In the genomic region with DNA sequence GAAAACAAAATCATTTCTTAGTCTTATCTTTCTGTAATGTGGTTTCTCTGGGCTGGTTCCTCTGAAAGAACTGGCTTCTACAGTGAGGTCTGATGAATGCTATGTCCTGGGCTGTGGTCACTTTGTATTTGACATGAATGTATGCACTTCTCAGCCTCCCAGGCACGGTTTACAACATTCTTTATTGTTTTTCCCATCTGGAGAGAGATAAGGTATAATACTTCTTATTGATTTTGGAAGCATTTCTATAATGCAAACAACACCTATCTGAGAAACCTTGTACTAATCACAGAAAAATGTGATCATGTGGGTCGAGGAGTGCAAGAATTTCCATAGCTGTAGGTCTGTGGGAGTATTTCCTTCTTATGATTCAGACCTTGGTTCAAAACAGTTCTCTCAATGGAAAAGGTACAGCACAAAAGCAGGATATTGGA, we compare ENCODE assay signal across 11 cellular contexts. TPM values are rescaled to one million over a fixed set of nuclear protein-coding genes. Genes with fewer than 3 reads are reported as not detected.
A peak's percentile ranks its signal among the peaks of the same experiment; 100 is the strongest.
DNase-seq lines count a peak whose midpoint lies in the region; ATAC-seq and TF ChIP-seq lines count a peak whose summit lies in the region.
"Had no signal": no experiment of that assay in that cellular context is flagged by ENCODE, and none has a peak within 500 bp of the region (broad histone marks: within the 10 kb centered on the region; RNA-seq: fewer than 3 reads in every experiment).

No MANE protein-coding gene starts in this region.

- peak overlapping the region; percentile 40 for H3K27ac Mint-ChIP-seq in progenitor cell of endocrine pancreas
- H3K27ac Mint-ChIP-seq in activated T-helper 1 cell treated with anti-CD3 and anti-CD28 coated beads, Interleukin-12 subunit alpha, Interleukin-12 subunit beta, Interleukin-2, Interleukin-4 antibody, amounts not matched to agents 30 ng/mL and 10 ng/mL and 1 ng/mL, durations not matched to agents 14 hours and 24 hours and 36 hours: no peak overlapping the region
- no peak overlapping the region for H3K27ac Mint-ChIP-seq in activated CD8-positive, alpha-beta T cell treated with anti-CD3 and anti-CD28 coated beads, Interleukin-2, amount 10 ng/mL, durations not matched to agents 7 days and 5 days
- H3K27ac Mint-ChIP-seq: CD8-positive, alpha-beta T cell had no signal

- TF ChIP-seq CTCF in RWPE1 (conservative IDR thresholded peaks at IDR 0.05; ENCODE audit: low read depth) (no peak), progenitor cell of endocrine pancreas (IDR thresholded peaks at IDR 0.05; ENCODE audit: unreplicated experiment) (no peak)

- peaks cover 10% of the 10 kb centered on the region for H3K9me3 Mint-ChIP-seq in progenitor cell of endocrine pancreas (ENCODE audit: low read depth)
- H3K9me3 Mint-ChIP-seq in activated T-helper 1 cell treated with anti-CD3 and anti-CD28 coated beads, Interleukin-12 subunit alpha, Interleukin-12 subunit beta, Interleukin-2, Interleukin-4 antibody, amounts not matched to agents 30 ng/mL and 10 ng/mL and 1 ng/mL, durations not matched to agents 14 hours and 24 hours and 36 hours: no peaks in the 10 kb centered on the region
- no peaks in the 10 kb centered on the region for H3K9me3 Mint-ChIP-seq in activated CD8-positive, alpha-beta T cell treated with anti-CD3 and anti-CD28 coated beads, Interleukin-2, amount 10 ng/mL, durations not matched to agents 7 days and 5 days (ENCODE audit: insufficient read depth)
- H3K9me3 Mint-ChIP-seq: CD8-positive, alpha-beta T cell had no signal

- CTCF ChIA-PET in RWPE1 (lab: Yijun Ruan, JAX): interaction anchor here (1.1 kb wide), 1 partner anchor 63 kb away, joined by 8 read pairs; no protein-coding TSS in a partner anchor
- CTCF ChIA-PET in activated CD8-positive, alpha-beta T cell treated with anti-CD3 and anti-CD28 coated beads, Interleukin-2, amount 10 ng/mL, durations not matched to agents 7 days and 5 days (lab: Charles Lee): no interaction called here

- intact Hi-C loops in activated T-helper 1 cell treated with anti-CD3 and anti-CD28 coated beads, Interleukin-12 subunit alpha, Interleukin-12 subunit beta, Interleukin-2, Interleukin-4 antibody, amounts not matched to agents 30 ng/mL and 10 ng/mL and 1 ng/mL, durations not matched to agents 14 hours and 24 hours and 36 hours (cut with micrococcal nuclease): no loop called here

- POLR2A ChIA-PET in RWPE1 (lab: Yijun Ruan, JAX; ENCODE audit: low non-redundant PET): no interaction called here
- POLR2A ChIA-PET in activated CD8-positive, alpha-beta T cell treated with anti-CD3 and anti-CD28 coated beads, Interleukin-2, amount 10 ng/mL, durations not matched to agents 7 days and 5 days (lab: Charles Lee): no interaction called here

- no peaks in the 10 kb centered on the region for H3K27me3 Mint-ChIP-seq in progenitor cell of endocrine pancreas
- H3K27me3 Mint-ChIP-seq in activated T-helper 1 cell treated with anti-CD3 and anti-CD28 coated beads, Interleukin-12 subunit alpha, Interleukin-12 subunit beta, Interleukin-2, Interleukin-4 antibody, amounts not matched to agents 30 ng/mL and 10 ng/mL and 1 ng/mL, durations not matched to agents 14 hours and 24 hours and 36 hours (ENCODE audit: insufficient read depth): no peaks in the 10 kb centered on the region
- H3K27me3 Mint-ChIP-seq in activated CD8-positive, alpha-beta T cell treated with anti-CD3 and anti-CD28 coated beads, Interleukin-2, amount 10 ng/mL, durations not matched to agents 7 days and 5 days (ENCODE audit: low read depth): no peaks in the 10 kb centered on the region

- peak; percentile 23 for ATAC-seq in esophagus mucosa
- no peak for ATAC-seq in HG03097 (IDR thresholded peaks at IDR 0.05; ENCODE audit: low FRiP score, unreplicated experiment)
- no peak for ATAC-seq in activated CD8-positive, alpha-beta T cell treated with anti-CD3 and anti-CD28 coated beads, Interleukin-2, amount 10 ng/mL, durations not matched to agents 7 days and 5 days
- ATAC-seq: CD8-positive, alpha-beta T cell had no signal

- H3K27ac ChIP-seq in RWPE1: no peak overlapping the region

- DNase-seq in Daoy (ENCODE audit: low read depth): peak; percentile 97
- DNase-seq in RWPE1 (ENCODE audit: low spot score): peak; percentile 83
- no peak for DNase-seq in progenitor cell of endocrine pancreas (ENCODE audit: low spot score, unreplicated experiment)
- no peak for DNase-seq in activated naive CD4-positive, alpha-beta T cell treated with Interleukin-2 at 50 U/mL for 16 hours
- no peak for DNase-seq in activated T-helper 1 cell treated with anti-CD3 and anti-CD28 coated beads, Interleukin-12 subunit alpha, Interleukin-12 subunit beta, Interleukin-2, Interleukin-4 antibody, amounts not matched to agents 30 ng/mL and 10 ng/mL and 1 ng/mL, durations not matched to agents 14 hours and 24 hours and 36 hours (ENCODE audit: low spot score)
- DNase-seq in activated CD8-positive, alpha-beta T cell treated with anti-CD3 and anti-CD28 coated beads, Interleukin-2, amount 10 ng/mL, durations not matched to agents 7 days and 5 days: no peak
- DNase-seq: CD8-positive, alpha-beta T cell; MM.1S; occipital lobe had no signal

- peaks cover 14% of the 10 kb centered on the region for H3K4me1 Mint-ChIP-seq in progenitor cell of endocrine pancreas (ENCODE audit: low read depth)
- H3K4me1 Mint-ChIP-seq in activated T-helper 1 cell treated with anti-CD3 and anti-CD28 coated beads, Interleukin-12 subunit alpha, Interleukin-12 subunit beta, Interleukin-2, Interleukin-4 antibody, amounts not matched to agents 30 ng/mL and 10 ng/mL and 1 ng/mL, durations not matched to agents 14 hours and 24 hours and 36 hours (ENCODE audit: low read depth): no peaks in the 10 kb centered on the region
- H3K4me1 Mint-ChIP-seq in activated CD8-positive, alpha-beta T cell treated with anti-CD3 and anti-CD28 coated beads, Interleukin-2, amount 10 ng/mL, durations not matched to agents 7 days and 5 days (ENCODE audit: low read depth): no peaks in the 10 kb centered on the region

- no peak overlapping the region for H3K4me3 Mint-ChIP-seq in progenitor cell of endocrine pancreas (ENCODE audit: low read depth)
- H3K4me3 Mint-ChIP-seq in activated T-helper 1 cell treated with anti-CD3 and anti-CD28 coated beads, Interleukin-12 subunit alpha, Interleukin-12 subunit beta, Interleukin-2, Interleukin-4 antibody, amounts not matched to agents 30 ng/mL and 10 ng/mL and 1 ng/mL, durations not matched to agents 14 hours and 24 hours and 36 hours: no peak overlapping the region
- no peak overlapping the region for H3K4me3 Mint-ChIP-seq in activated CD8-positive, alpha-beta T cell treated with anti-CD3 and anti-CD28 coated beads, Interleukin-2, amount 10 ng/mL, durations not matched to agents 7 days and 5 days
- H3K4me3 Mint-ChIP-seq: CD8-positive, alpha-beta T cell had no signal

- no peaks in the 10 kb centered on the region for H3K36me3 Mint-ChIP-seq in progenitor cell of endocrine pancreas (ENCODE audit: insufficient read depth)
- no peaks in the 10 kb centered on the region for H3K36me3 Mint-ChIP-seq in activated T-helper 1 cell treated with anti-CD3 and anti-CD28 coated beads, Interleukin-12 subunit alpha, Interleukin-12 subunit beta, Interleukin-2, Interleukin-4 antibody, amounts not matched to agents 30 ng/mL and 10 ng/mL and 1 ng/mL, durations not matched to agents 14 hours and 24 hours and 36 hours (ENCODE audit: low read depth)
- no peaks in the 10 kb centered on the region for H3K36me3 Mint-ChIP-seq in activated CD8-positive, alpha-beta T cell treated with anti-CD3 and anti-CD28 coated beads, Interleukin-2, amount 10 ng/mL, durations not matched to agents 7 days and 5 days (ENCODE audit: low read depth)
- H3K36me3 Mint-ChIP-seq: CD8-positive, alpha-beta T cell had no signal

RNA-seq across cellular contexts. Expression of gene ACTBL2, which starts 46.9 kb away (rescaled TPM):
- total RNA-seq in Daoy (2014; rRNA removed; shearing (Covaris generic)): 7.1 and 8.7 TPM in 2 replicates
- not detected for total RNA-seq in esophagus mucosa
- total RNA-seq in progenitor cell of endocrine pancreas: not detected in 2 replicates
- total RNA-seq in activated T-helper 1 cell treated with anti-CD3 and anti-CD28 coated beads, Interleukin-12 subunit alpha, Interleukin-12 subunit beta, Interleukin-2, Interleukin-4 antibody, amounts not matched to agents 30 ng/mL and 10 ng/mL and 1 ng/mL, durations not matched to agents 14 hours and 24 hours and 36 hours: not detected in 2 replicates
- not detected for total RNA-seq in activated CD8-positive, alpha-beta T cell treated with anti-CD3 and anti-CD28 coated beads, Interleukin-2, amount 10 ng/mL, durations not matched to agents 7 days and 5 days
- total RNA-seq: CD8-positive, alpha-beta T cell; occipital lobe had no signal

Comparison
In these comparisons a context has a peak if more than half of its experiments do, and no peak if none do; other contexts are left out.
1. DNase-seq: peak in Daoy (single experiment) and RWPE1 (single experiment); none in progenitor cell of endocrine pancreas (single experiment), activated naive CD4-positive, alpha-beta T cell treated with Interleukin-2 at 50 U/mL for 16 hours (single experiment), activated T-helper 1 cell treated with anti-CD3 and anti-CD28 coated beads, Interleukin-12 subunit alpha, Interleukin-12 subunit beta, Interleukin-2, Interleukin-4 antibody, amounts not matched to agents 30 ng/mL and 10 ng/mL and 1 ng/mL, durations not matched to agents 14 hours and 24 hours and 36 hours (single experiment) and activated CD8-positive, alpha-beta T cell treated with anti-CD3 and anti-CD28 coated beads, Interleukin-2, amount 10 ng/mL, durations not matched to agents 7 days and 5 days (single experiment).